ENCODE assay signal across 20 cellular contexts in the genomic region with DNA sequence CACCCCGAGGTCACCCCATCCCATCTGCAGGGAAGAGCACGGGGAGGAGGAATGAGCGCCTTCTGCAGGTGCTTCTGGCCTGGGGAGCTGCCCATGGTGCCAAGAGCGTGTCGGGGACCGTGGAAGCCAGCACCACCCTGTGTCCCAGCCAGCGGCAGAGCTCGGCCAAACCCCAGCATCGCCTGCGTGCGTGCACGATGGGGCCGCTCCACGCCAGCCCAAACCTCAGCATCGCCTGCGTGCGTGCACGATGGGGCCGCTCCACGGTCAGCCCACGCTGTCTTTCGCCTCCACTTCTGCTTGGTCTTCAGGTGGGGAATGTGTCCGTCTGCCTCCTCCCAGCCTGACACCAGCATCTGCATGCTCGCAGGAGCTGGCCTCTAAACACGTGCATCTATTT. TPM values are rescaled to one million over a fixed set of nuclear protein-coding genes. Genes with fewer than 3 reads are reported as not detected.
DNase-seq lines count a peak whose midpoint lies in the region; TF ChIP-seq lines count a peak whose summit lies in the region.
"Had no signal": no experiment of that assay in that cellular context is flagged by ENCODE, and none has a peak within 500 bp of the region (broad histone marks: within the 10 kb centered on the region; RNA-seq: fewer than 3 reads in every experiment).

No MANE protein-coding gene starts in this region.

- H2AFZ ChIP-seq in neural progenitor cell (replicated peaks): no peak overlapping the region

- H4K20me1 ChIP-seq in neural progenitor cell (ENCODE audit: low read depth): peaks cover 4% of the 10 kb centered on the region

- no peaks in the 10 kb centered on the region for H3K79me2 ChIP-seq in neural progenitor cell (ENCODE audit: low read depth)

- CTCF ChIA-PET in Caco-2 (lab: Charles Lee): no interaction called here

- H3K27ac ChIP-seq in neural progenitor cell: no peak overlapping the region
- H3K27ac ChIP-seq: BLaER1 had no signal

- H3K4me1 Mint-ChIP-seq in Caco-2 (ENCODE audit: low read depth, unreplicated experiment) (no peaks in the 10 kb centered on the region), endothelial cell (ENCODE audit: unreplicated experiment) (no peaks in the 10 kb centered on the region), neural progenitor cell (peaks cover 3% of the 10 kb centered on the region)

- H3K27me3 ChIP-seq in Caco-2 (replicated peaks; ENCODE audit: control insufficient read depth, insufficient read depth, low read length) (no peaks in the 10 kb centered on the region), neural progenitor cell (no peaks in the 10 kb centered on the region), H7 (ENCODE audit: control insufficient read depth, insufficient read depth, low read length) (no peaks in the 10 kb centered on the region)
- H3K27me3 ChIP-seq: BE2C, BLaER1 had no signal

- H3K36me3 Mint-ChIP-seq in Caco-2 (ENCODE audit: insufficient read depth, unreplicated experiment): peaks cover 20% of the 10 kb centered on the region
- H3K36me3 Mint-ChIP-seq in endothelial cell (ENCODE audit: low read depth, unreplicated experiment): peaks cover 9% of the 10 kb centered on the region
- no peaks in the 10 kb centered on the region for H3K36me3 Mint-ChIP-seq in neural progenitor cell

- no peak for DNase-seq in Caco-2
- DNase-seq in endothelial cell (ENCODE audit: low spot score): no peak
- no peak for DNase-seq in neural progenitor cell (ENCODE audit: low spot score)
- DNase-seq in GM19240 (ENCODE audit: insufficient read length, low spot score): no peak
- no peak for DNase-seq in H7
- DNase-seq in NCI-H345 (lab: John Stamatoyannopoulos, UW): no peak
- DNase-seq: 8988T; ACHN; BE2C; C1 segment of cervical spinal cord; Calu3; CD4-positive, alpha-beta memory T cell; CD4-positive, CD25-positive, alpha-beta regulatory T cell; CD8-positive, alpha-beta memory T cell; COR-L47; DMS79 treated with DMSO at 0.1 percent for 48 hours; GF-D8 had no signal

- H3F3A ChIP-seq in neural progenitor cell (ENCODE audit: low read depth): no peaks in the 10 kb centered on the region

- H3K4me1 ChIP-seq in Caco-2 (no peaks in the 10 kb centered on the region), neural progenitor cell (no peaks in the 10 kb centered on the region)
- H3K4me1 ChIP-seq: BE2C had no signal

- intact Hi-C loops in Caco-2 (cut with micrococcal nuclease; ENCODE audit: unreplicated experiment): no loop called here

- no peaks in the 10 kb centered on the region for H3K9me3 Mint-ChIP-seq in Caco-2 (ENCODE audit: unreplicated experiment)
- no peaks in the 10 kb centered on the region for H3K9me3 Mint-ChIP-seq in endothelial cell (ENCODE audit: unreplicated experiment)
- H3K9me3 Mint-ChIP-seq in neural progenitor cell: no peaks in the 10 kb centered on the region
- H3K9me3 Mint-ChIP-seq: CD14-positive monocyte; CD4-positive, alpha-beta memory T cell; CD4-positive, CD25-positive, alpha-beta regulatory T cell; CD8-positive, alpha-beta memory T cell had no signal

- H3K4me2 ChIP-seq in neural progenitor cell: no peak overlapping the region
- H3K4me2 ChIP-seq: BLaER1 had no signal

- H3K9me3 ChIP-seq in Caco-2 (no peaks in the 10 kb centered on the region), neural progenitor cell (ENCODE audit: low read depth) (no peaks in the 10 kb centered on the region)
- H3K9me3 ChIP-seq: BE2C, BLaER1 had no signal

- H3K27ac Mint-ChIP-seq in Caco-2 (ENCODE audit: unreplicated experiment): peak overlapping the region; percentile 3
- H3K27ac Mint-ChIP-seq in endothelial cell (ENCODE audit: unreplicated experiment): no peak overlapping the region
- no peak overlapping the region for H3K27ac Mint-ChIP-seq in neural progenitor cell

- H3K36me3 ChIP-seq in Caco-2 (ENCODE audit: control insufficient read depth, insufficient read depth, low read length) (peaks cover 4% of the 10 kb centered on the region), neural progenitor cell (no peaks in the 10 kb centered on the region), H7 (replicated peaks; ENCODE audit: control insufficient read depth, insufficient read depth, low read length) (no peaks in the 10 kb centered on the region; the same call in 1 of the 2 replicates)
- H3K36me3 ChIP-seq: BE2C had no signal

- H3K9ac ChIP-seq in neural progenitor cell: no peak overlapping the region
- H3K9ac ChIP-seq: BLaER1 had no signal

- H3K4me3 Mint-ChIP-seq in Caco-2 (ENCODE audit: unreplicated experiment) (no peak overlapping the region), endothelial cell (ENCODE audit: unreplicated experiment) (peak overlapping the region; percentile 68), neural progenitor cell (peak overlapping the region; percentile 24)
- H3K4me3 Mint-ChIP-seq: CD14-positive monocyte; CD4-positive, alpha-beta memory T cell; CD4-positive, CD25-positive, alpha-beta regulatory T cell; CD8-positive, alpha-beta memory T cell had no signal

- no peaks in the 10 kb centered on the region for H3K27me3 Mint-ChIP-seq in Caco-2 (ENCODE audit: insufficient read depth, unreplicated experiment)
- peaks cover 6% of the 10 kb centered on the region for H3K27me3 Mint-ChIP-seq in endothelial cell (ENCODE audit: unreplicated experiment)
- peaks cover 8% of the 10 kb centered on the region for H3K27me3 Mint-ChIP-seq in neural progenitor cell (ENCODE audit: insufficient read depth, low read depth)
- H3K27me3 Mint-ChIP-seq: CD4-positive, alpha-beta memory T cell; CD4-positive, CD25-positive, alpha-beta regulatory T cell; CD8-positive, alpha-beta memory T cell had no signal

- POLR2A ChIA-PET in Caco-2 (lab: Charles Lee): no interaction called here

- no TSS peak for BruUV-seq in Caco-2 (replicated peaks; lab: Mats Ljungman, UMichigan)

- no peak overlapping the region for H3K4me3 ChIP-seq in Caco-2 (ENCODE audit: low read depth, low read length)
- no peak overlapping the region for H3K4me3 ChIP-seq in neural progenitor cell
- no peak overlapping the region for H3K4me3 ChIP-seq in H7 (ENCODE audit: insufficient read depth, low read depth, low read length)
- H3K4me3 ChIP-seq: BLaER1 had no signal

- TF ChIP-seq CTCF in Caco-2 (IDR thresholded peaks at IDR 0.05; ENCODE audit: insufficient read depth in 1 of 2, low read depth in 1 of 2, low read length in 1 of 2, severe bottlenecking in 1 of 2, unreplicated experiment in 1 of 2) (no peak), endothelial cell (IDR thresholded peaks at IDR 0.05; ENCODE audit: unreplicated experiment) (no peak), neural progenitor cell (IDR thresholded peaks at IDR 0.05) (no peak)

RNA-seq across cellular contexts. Expression of a gene that starts 13.9 kb away (rescaled TPM):
- total RNA-seq in Caco-2 (2022) (55.3 and 57.8 TPM in 2 replicates), endothelial cell (ENCODE audit: unreplicated experiment) (24.7 TPM), neural progenitor cell (ENCODE audit: low replicate concordance) (5.0 and 11.6 TPM in 2 replicates)
- 6.7 and 17.1 TPM in 2 replicates for total RNA-seq in H7 (2014; rRNA removed; shearing (Covaris generic))

RNA-seq across cellular contexts. Expression of a gene that starts 14.1 kb away (rescaled TPM):
- total RNA-seq in Caco-2 (2022) (179 and 181 TPM in 2 replicates), endothelial cell (ENCODE audit: unreplicated experiment) (65.3 TPM), neural progenitor cell (ENCODE audit: low replicate concordance) (31.8 and 48.5 TPM in 2 replicates)
- total RNA-seq in H7 (2014; rRNA removed; shearing (Covaris generic)): 56.2 and 56.6 TPM in 2 replicates

RNA-seq across cellular contexts. Expression of a gene that starts 23.7 kb away (rescaled TPM):
- not detected in 2 replicates for total RNA-seq in Caco-2 (2022)
- not detected for total RNA-seq in endothelial cell (ENCODE audit: unreplicated experiment)
- not detected in 2 replicates for total RNA-seq in neural progenitor cell (ENCODE audit: low replicate concordance)
- not detected in 2 replicates for total RNA-seq in H7 (2014; rRNA removed; shearing (Covaris generic))
- total RNA-seq: A673; Calu3; CD4-positive, alpha-beta memory T cell; CD4-positive, CD25-positive, alpha-beta regulatory T cell; CD8-positive, alpha-beta memory T cell had no signal

RNA-seq across cellular contexts. Expression of a gene that starts 31.1 kb away (rescaled TPM):
- total RNA-seq in Caco-2 (2022) (251 and 268 TPM in 2 replicates), endothelial cell (ENCODE audit: unreplicated experiment) (80.7 TPM), neural progenitor cell (ENCODE audit: low replicate concordance) (53.4 and 150 TPM in 2 replicates)
- total RNA-seq in H7 (2014; rRNA removed; shearing (Covaris generic)): 526 and 633 TPM in 2 replicates

RNA-seq across cellular contexts. Expression of a gene that starts 39.2 kb away (rescaled TPM):
- 97.7 and 98.0 TPM in 2 replicates for total RNA-seq in Caco-2 (2022)
- total RNA-seq in endothelial cell (ENCODE audit: unreplicated experiment): 16.2 TPM
- total RNA-seq in neural progenitor cell (ENCODE audit: low replicate concordance): 7.8 and 57.9 TPM in 2 replicates
- 120 and 176 TPM in 2 replicates for total RNA-seq in H7 (2014; rRNA removed; shearing (Covaris generic))
